ENCODE assay signal across 9 cellular contexts in genomic region chr14:52551205-52551604, GRCh38. TPM values are rescaled to one million over a fixed set of nuclear protein-coding genes. Genes with fewer than 3 reads are reported as not detected.
DNase-seq lines count a peak whose midpoint lies in the region; ATAC-seq, FAIRE-seq and TF ChIP-seq lines count a peak whose summit lies in the region.
"Had no signal": no experiment of that assay in that cellular context is flagged by ENCODE, and none has a peak within 500 bp of the region (broad histone marks: within the 10 kb centered on the region; RNA-seq: fewer than 3 reads in every experiment).

No MANE protein-coding gene starts in this region.

- no peak overlapping the region for H2AK5ac ChIP-seq in mesendoderm (ENCODE audit: low read length)

- no peaks in the 10 kb centered on the region for H3K4me1 Mint-ChIP-seq in astrocyte (ENCODE audit: low read depth, unreplicated experiment)

- H3K56ac ChIP-seq in mesendoderm (ENCODE audit: low read length) = no peak overlapping the region

- H3K27ac ChIP-seq in heart left ventricle = peak overlapping the region in 5 of 12 donors; percentile 71 to 91 (median 79)
- no peak overlapping the region for H3K27ac ChIP-seq in astrocyte (ENCODE audit: low read depth, low read length)
- no peak overlapping the region for H3K27ac ChIP-seq in mesendoderm (ENCODE audit: low read depth, low read length)
- H3K27ac ChIP-seq in upper lobe of right lung = peak overlapping the region; percentile 81
- H3K27ac ChIP-seq in left lung = peak overlapping the region in 1 of 2 donors; percentile 87

- no peaks in the 10 kb centered on the region for H3K36me3 Mint-ChIP-seq in astrocyte (ENCODE audit: low read depth, unreplicated experiment)

- ATAC-seq in heart left ventricle = no peak
- no peak for ATAC-seq in upper lobe of right lung
- no peak for ATAC-seq in left lung

- H2BK5ac ChIP-seq in mesendoderm (ENCODE audit: low read length) = no peak overlapping the region

- H3K4me1 ChIP-seq in heart left ventricle = peaks cover 0 to 39% (median 23%) of the 10 kb centered on the region in 12 donors
- H3K4me1 ChIP-seq in astrocyte (ENCODE audit: insufficient read depth, low read length) = peaks cover 17% of the 10 kb centered on the region
- peaks cover 1% of the 10 kb centered on the region for H3K4me1 ChIP-seq in mesendoderm (ENCODE audit: control insufficient read depth, low read depth, low read length)
- peaks cover 10% of the 10 kb centered on the region for H3K4me1 ChIP-seq in upper lobe of right lung
- peaks cover 0 to 29% of the 10 kb centered on the region in 2 donors for H3K4me1 ChIP-seq in left lung

- H3K9me3 Mint-ChIP-seq in astrocyte (ENCODE audit: unreplicated experiment) = no peaks in the 10 kb centered on the region

- H3K4me2 ChIP-seq in astrocyte (ENCODE audit: low read length) = peak overlapping the region; percentile 98
- H3K4me2 ChIP-seq in mesendoderm (ENCODE audit: low read length) = no peak overlapping the region

- no peak for TF ChIP-seq CTCF in heart left ventricle (IDR thresholded peaks at IDR 0.05)
- no peak for TF ChIP-seq CTCF in astrocyte (IDR thresholded peaks at IDR 0.05; ENCODE audit: insufficient read depth, low read depth, low read length)
- no peak for TF ChIP-seq CTCF in upper lobe of right lung (IDR thresholded peaks at IDR 0.05)
- TF ChIP-seq CTCF in left lung (IDR thresholded peaks at IDR 0.05) = no peak

- H3K27me3 Mint-ChIP-seq in astrocyte (ENCODE audit: low read depth, unreplicated experiment) = no peaks in the 10 kb centered on the region

- H2BK120ac ChIP-seq in mesendoderm (ENCODE audit: low read depth, low read length) = no peak overlapping the region

- no peak overlapping the region for H3K4me3 Mint-ChIP-seq in astrocyte (ENCODE audit: unreplicated experiment)

- H3K79me1 ChIP-seq in mesendoderm (ENCODE audit: low read length) = peaks cover 2% of the 10 kb centered on the region

- no peak overlapping the region for H4K5ac ChIP-seq in mesendoderm (ENCODE audit: low read length)

- H3K36me3 ChIP-seq in heart left ventricle = no peaks in the 10 kb centered on the region
- H3K36me3 ChIP-seq in astrocyte (ENCODE audit: insufficient read depth, low read length) = no peaks in the 10 kb centered on the region
- H3K36me3 ChIP-seq in mesendoderm (ENCODE audit: control insufficient read depth, insufficient read depth, low read length) = no peaks in the 10 kb centered on the region
- no peaks in the 10 kb centered on the region for H3K36me3 ChIP-seq in upper lobe of right lung
- H3K36me3 ChIP-seq in left lung = no peaks in the 10 kb centered on the region

- peak overlapping the region; percentile 94 for H2AFZ ChIP-seq in astrocyte (ENCODE audit: low read depth, low read length)

- FAIRE-seq in astrocyte (lab: Jason Lieb, UNC) = no peak
- FAIRE-seq: TTC549 had no signal

- H3K79me2 ChIP-seq in astrocyte (ENCODE audit: insufficient read depth, low read length) = no peaks in the 10 kb centered on the region
- H3K79me2 ChIP-seq in mesendoderm (ENCODE audit: control insufficient read depth, insufficient read depth, low read length) = no peaks in the 10 kb centered on the region

- TF ChIP-seq POLR2A in heart left ventricle (IDR thresholded peaks at IDR 0.05) = no peak

- intact Hi-C loops in heart left ventricle (cut with DNase I) (loop anchor here in 6 of 10 donors (5.0 to 10.0 kb wide), 5 partner anchors 141 to 241 kb away; partner anchors contain the start of genes ERO1A (in 3 of the 6), PSMC6 (in 2 of the 6) and GNPNAT1 (in 1 of the 6)), cardiac septum (cut with DNase I) (loop anchor here (5.0 kb wide), 2 partner anchors 146 to 241 kb away; partner anchors contain the start of genes ERO1A and GNPNAT1), upper lobe of right lung (cut with DNase I) (no loop called here), left lung (cut with DNase I) (no loop called here)

- H3K27ac Mint-ChIP-seq in astrocyte (ENCODE audit: unreplicated experiment) = no peak overlapping the region

- peak overlapping the region in 11 of 12 donors; percentile 66 to 91 (median 79) for H3K4me3 ChIP-seq in heart left ventricle
- peak overlapping the region; percentile 83 for H3K4me3 ChIP-seq in astrocyte (ENCODE audit: insufficient read depth, low read depth, low read length)
- H3K4me3 ChIP-seq in mesendoderm (ENCODE audit: low read length) = no peak overlapping the region
- peak overlapping the region; percentile 90 for H3K4me3 ChIP-seq in upper lobe of right lung
- peak overlapping the region in 1 of 2 donors; percentile 79 for H3K4me3 ChIP-seq in left lung

- DNase-seq in heart left ventricle = no peak
- no peak for DNase-seq in cardiac septum (ENCODE audit: low spot score)
- DNase-seq in astrocyte (ENCODE audit: low read depth) = no peak
- DNase-seq in mesendoderm = no peak
- DNase-seq in upper lobe of right lung = no peak
- DNase-seq in RPMI8226 = no peak
- DNase-seq in SKM-1 (lab: John Stamatoyannopoulos, UW; ENCODE audit: unreplicated experiment) = no peak
- no peak for DNase-seq in left lung

- no peak overlapping the region for H3K18ac ChIP-seq in mesendoderm (ENCODE audit: low read length)

- H3K23ac ChIP-seq in mesendoderm (ENCODE audit: low read length) = no peak overlapping the region

- H3K9ac ChIP-seq in astrocyte (ENCODE audit: low read length) = peak overlapping the region; percentile 83
- peak overlapping the region; percentile 73 for H3K9ac ChIP-seq in mesendoderm (ENCODE audit: low read length)

- H3K27me3 ChIP-seq in heart left ventricle = no peaks in the 10 kb centered on the region
- no peaks in the 10 kb centered on the region for H3K27me3 ChIP-seq in astrocyte (ENCODE audit: insufficient read depth, low read length)
- H3K27me3 ChIP-seq in mesendoderm (ENCODE audit: insufficient read depth, low read length, poor library complexity) = peaks cover 2% of the 10 kb centered on the region
- H3K27me3 ChIP-seq in upper lobe of right lung = no peaks in the 10 kb centered on the region
- no peaks in the 10 kb centered on the region for H3K27me3 ChIP-seq in left lung

- no peak overlapping the region for H4K8ac ChIP-seq in mesendoderm (ENCODE audit: low read depth, low read length)

- 64 to 66% (median 65%) methylated on average over 6 of the region's 6 CpGs for WGBS in heart left ventricle, 4 donors
- no CpG with 5 or more reads among the region's 6 CpGs for WGBS in mesendoderm (ENCODE audit: extremely low coverage, insufficient coverage, low lambda C conversion rate)

- H3K9me3 ChIP-seq in heart left ventricle (no peaks in the 10 kb centered on the region), astrocyte (ENCODE audit: insufficient read depth, low read depth, low read length) (no peaks in the 10 kb centered on the region), upper lobe of right lung (no peaks in the 10 kb centered on the region), left lung (no peaks in the 10 kb centered on the region)

- no peak overlapping the region for H2BK15ac ChIP-seq in mesendoderm (replicated peaks; ENCODE audit: low read depth)

- H3K4ac ChIP-seq in mesendoderm (ENCODE audit: low read depth, low read length) = no peak overlapping the region

- H4K20me1 ChIP-seq in astrocyte (ENCODE audit: insufficient read depth, low read length) = no peaks in the 10 kb centered on the region

RNA-seq across cellular contexts. Expression of gene TXNDC16, which starts 1.1 kb away (rescaled TPM):
- total RNA-seq in heart left ventricle (1 to 10 TPM; 3.4 to 7.1 (median 4.1) TPM), cardiac septum (3.4 TPM), astrocyte (1.7 and 1.9 TPM in 2 replicates), upper lobe of right lung (5.1 TPM), left lung (1 to 10 TPM; 6.2 TPM)
- polyA plus RNA-seq in heart left ventricle = 1 to 10 TPM in 1 of 2 donors, under 1 TPM in 1; 0.72 to 2.3 TPM
- 5.3 TPM for polyA plus RNA-seq in mesendoderm (2013, experiment 1 of 2)
- polyA plus RNA-seq in mesendoderm (2013, experiment 2 of 2) = 5.2 TPM

RNA-seq across cellular contexts. Expression of gene GPR137C, which starts 1.4 kb away (rescaled TPM):
- total RNA-seq in heart left ventricle (1 to 10 TPM in 5 of 9 donors, under 1 TPM in 4; 0.67 to 1.9 (median 1.1) TPM), cardiac septum (1.5 TPM), astrocyte (0.70 and 1.1 TPM in 2 replicates), upper lobe of right lung (1.5 TPM), left lung (1 to 10 TPM; 1.8 to 2.0 TPM)
- 1 to 10 TPM in 1 of 2 donors, under 1 TPM in 1; 0.61 to 1.4 TPM for polyA plus RNA-seq in heart left ventricle
- 0.83 TPM for polyA plus RNA-seq in mesendoderm (2013, experiment 1 of 2)
- polyA plus RNA-seq in mesendoderm (2013, experiment 2 of 2) = 0.85 TPM

Comparison
In these comparisons a context has a peak if more than half of its experiments do, and no peak if none do; other contexts are left out.
1. intact Hi-C loops: an anchor here in heart left ventricle (5.0 to 10.0 kb wide) and cardiac septum (5.0 kb wide); none called in upper lobe of right lung and left lung.